In genomic region chr3:124133366-124133940, GRCh38 we compare ENCODE assay signal across 21 cellular contexts.
"Had no signal": no experiment of that assay in that cellular context is flagged by ENCODE, and none has a peak within 500 bp of the region (broad histone marks: within the 10 kb centered on the region; RNA-seq: fewer than 3 reads in every experiment).

No MANE protein-coding gene starts in this region.

- H3K27me3 Mint-ChIP-seq: progenitor cell of endocrine pancreas had no signal

- H3K27ac Mint-ChIP-seq: mesothelial cell of epicardium; neural progenitor cell; progenitor cell of endocrine pancreas; stimulated activated naive CD8-positive, alpha-beta T cell treated with anti-CD3 and anti-CD28 coated beads, Interleukin-15, amount 100 ng/mL, for 72 hours had no signal

- H3K4me1 Mint-ChIP-seq: stimulated activated naive CD8-positive, alpha-beta T cell treated with anti-CD3 and anti-CD28 coated beads, Interleukin-15, amount 100 ng/mL, for 72 hours had no signal

- ATAC-seq: mucosa of descending colon; stimulated activated naive CD8-positive, alpha-beta T cell treated with anti-CD3 and anti-CD28 coated beads, Interleukin-15, amount 100 ng/mL, for 72 hours had no signal

- H3K27me3 ChIP-seq: colonic mucosa, esophagus squamous epithelium, neural progenitor cell, transverse colon, vagina had no signal

- H3K9me3 Mint-ChIP-seq: nephron; neural progenitor cell; stimulated activated naive CD8-positive, alpha-beta T cell treated with anti-CD3 and anti-CD28 coated beads, Interleukin-15, amount 100 ng/mL, for 72 hours had no signal

- H3K4me1 ChIP-seq: colonic mucosa, esophagus squamous epithelium, neural progenitor cell, transverse colon, vagina had no signal

- H3K27ac ChIP-seq: colonic mucosa, esophagus squamous epithelium, neural progenitor cell, parathyroid adenoma, transverse colon, vagina had no signal

- H3K36me3 Mint-ChIP-seq: mesothelial cell of epicardium, naive B cell, neural progenitor cell had no signal

- H3K4me3 ChIP-seq: colonic mucosa, esophagus squamous epithelium, mucosa of descending colon, neural progenitor cell, smooth muscle cell, transverse colon, vagina had no signal

- H3K4me3 Mint-ChIP-seq: mesothelial cell of epicardium; naive B cell; nephron; neural progenitor cell; stimulated activated naive CD8-positive, alpha-beta T cell treated with anti-CD3 and anti-CD28 coated beads, Interleukin-15, amount 100 ng/mL, for 72 hours had no signal

- H3K36me3 ChIP-seq: colonic mucosa, esophagus squamous epithelium, neural progenitor cell, transverse colon, vagina had no signal

- H3K9me3 ChIP-seq: colonic mucosa, esophagus squamous epithelium, mucosa of descending colon, transverse colon, vagina had no signal

- DNase-seq: colonic mucosa; dermis blood vessel endothelial cell; effector memory CD4-positive, alpha-beta T cell; esophagus squamous epithelium; mesenchymal stem cell; mucosa of descending colon; naive B cell; stimulated activated CD4-positive, alpha-beta T cell treated with anti-CD3 and anti-CD28 coated beads, Interleukin-12 subunit alpha, Interleukin-12 subunit beta, amount 100 ng/mL, for 4 hours; stimulated activated CD4-positive, alpha-beta T cell treated with anti-CD3 and anti-CD28 coated beads, Interleukin-1b, Interleukin-23, amount 100 ng/mL, for 48 hours; stimulated activated CD4-positive, alpha-beta T cell treated with anti-CD3 and anti-CD28 coated beads, Interleukin-4, amount 100 ng/mL, for 1 hour; stimulated activated CD8-positive, alpha-beta memory T cell treated with anti-CD3 and anti-CD28 coated beads, Interleukin-4, amount 100 ng/mL, for 48 hours; stimulated activated naive CD4-positive, alpha-beta T cell; stimulated activated naive CD8-positive, alpha-beta T cell treated with anti-CD3 and anti-CD28 coated beads, Interleukin-15, amount 100 ng/mL, for 72 hours; transverse colon had no signal
